In genomic region chr1:167499657-167500056, GRCh38 we compare ENCODE assay signal across 8 cellular contexts. TPM values are rescaled to one million over a fixed set of nuclear protein-coding genes. Genes with fewer than 3 reads are reported as not detected.
DNase-seq lines count a peak whose midpoint lies in the region; ATAC-seq and TF ChIP-seq lines count a peak whose summit lies in the region.

No MANE protein-coding gene starts in this region.

- H3K23ac ChIP-seq in mesenchymal stem cell (ENCODE audit: low read length in 2 of 2) = no peak overlapping the region
- no peak overlapping the region for H3K23ac ChIP-seq in trophoblast cell (ENCODE audit: low read length)

- no peak overlapping the region for H2BK12ac ChIP-seq in mesenchymal stem cell (ENCODE audit: low read length in 2 of 2)
- H2BK12ac ChIP-seq in trophoblast cell (ENCODE audit: low read length) = no peak overlapping the region

- no peaks in the 10 kb centered on the region for H3K36me3 ChIP-seq in mesenchymal stem cell (ENCODE audit: control insufficient read depth in 1 of 2, insufficient read depth in 2 of 2, low read depth in 1 of 2, low read length in 2 of 2)
- H3K36me3 ChIP-seq in trophoblast cell (ENCODE audit: control insufficient read depth in 1 of 2, insufficient read depth in 2 of 2, low read length in 2 of 2) = no peaks in the 10 kb centered on the region
- H3K36me3 ChIP-seq in PC-3 (ENCODE audit: low read depth, low read length) = no peaks in the 10 kb centered on the region

- 85% methylated on average over 2 of the region's 3 CpGs for WGBS in mesenchymal stem cell
- no CpG with 5 or more reads among the region's 3 CpGs for WGBS in trophoblast cell (ENCODE audit: extremely low coverage, insufficient coverage, insufficient read length)

- H3K79me1 ChIP-seq in mesenchymal stem cell (replicated peaks; ENCODE audit: low read length, poor library complexity, severe bottlenecking) (no peaks in the 10 kb centered on the region), trophoblast cell (ENCODE audit: low read length) (no peaks in the 10 kb centered on the region)

- no peak overlapping the region for H3K27ac ChIP-seq in mesenchymal stem cell (ENCODE audit: low read length, poor library complexity, severe bottlenecking)
- H3K27ac ChIP-seq in trophoblast cell (ENCODE audit: low read depth, low read length) = no peak overlapping the region
- no peak overlapping the region for H3K27ac ChIP-seq in PC-3 (ENCODE audit: low read length)

- H2BK5ac ChIP-seq in mesenchymal stem cell (ENCODE audit: low read depth, low read length, poor library complexity, severe bottlenecking) = no peak overlapping the region
- H2BK5ac ChIP-seq in trophoblast cell (ENCODE audit: low read depth, low read length, poor library complexity) = no peak overlapping the region

- H4K8ac ChIP-seq in mesenchymal stem cell (ENCODE audit: low read length) (no peak overlapping the region), trophoblast cell (ENCODE audit: low read depth, low read length) (no peak overlapping the region)

- no peaks in the 10 kb centered on the region for H3K27me3 Mint-ChIP-seq in activated T-cell treated with anti-CD3 and anti-CD28 coated beads, Interleukin-2, amount 50 U/mL, for 72 hours (ENCODE audit: low read depth)

- H3K4me3 ChIP-seq in mesenchymal stem cell (ENCODE audit: insufficient read depth in 1 of 2, low read depth in 1 of 2, low read length in 2 of 2) = no peak overlapping the region
- no peak overlapping the region for H3K4me3 ChIP-seq in trophoblast cell (ENCODE audit: low read depth, low read length)
- H3K4me3 ChIP-seq in PC-3 (ENCODE audit: low read length) = no peak overlapping the region

- H4K12ac ChIP-seq in trophoblast cell (ENCODE audit: low read depth, low read length) = no peak overlapping the region

- peak overlapping the region; percentile 83 for H3K27ac Mint-ChIP-seq in activated T-cell treated with anti-CD3 and anti-CD28 coated beads, Interleukin-2, amount 50 U/mL, for 72 hours

- CTCF ChIA-PET in GM10248 (lab: Yijun Ruan, JAX) = interaction anchor here (0.7 to 2.1 kb wide), 8 partner anchors 8 to 188 kb away, joined by 3 to 11 read pairs (median 4); no protein-coding TSS in a partner anchor
- CTCF ChIA-PET in PC-3 (lab: Charles Lee) = no interaction called here

- H2BK120ac ChIP-seq in mesenchymal stem cell (ENCODE audit: low read depth, low read length) (no peak overlapping the region), trophoblast cell (ENCODE audit: insufficient read depth, low read length, poor library complexity) (no peak overlapping the region)

- H3K9me3 Mint-ChIP-seq in activated T-cell treated with anti-CD3 and anti-CD28 coated beads, Interleukin-2, amount 50 U/mL, for 72 hours = no peaks in the 10 kb centered on the region

- intact Hi-C loops in PC-3 (cut with micrococcal nuclease) = no loop called here

- no peak overlapping the region for H3K4ac ChIP-seq in mesenchymal stem cell (ENCODE audit: low read depth in 1 of 2, low read length in 2 of 2)
- H3K4ac ChIP-seq in trophoblast cell (ENCODE audit: low read depth, low read length) = no peak overlapping the region

- H3K14ac ChIP-seq in mesenchymal stem cell (ENCODE audit: low read length in 2 of 2) (no peak overlapping the region), trophoblast cell (ENCODE audit: low read length) (no peak overlapping the region)

- H4K91ac ChIP-seq in mesenchymal stem cell (ENCODE audit: low read length) (no peak overlapping the region), trophoblast cell (ENCODE audit: low read depth, low read length) (no peak overlapping the region)

- H3K4me3 Mint-ChIP-seq in activated T-cell treated with anti-CD3 and anti-CD28 coated beads, Interleukin-2, amount 50 U/mL, for 72 hours = peak overlapping the region; percentile 81 to 83

- no TSS peak for BruUV-seq in PC-3 (replicated peaks; lab: Mats Ljungman, UMichigan)

- H3K18ac ChIP-seq in mesenchymal stem cell (ENCODE audit: low read depth in 1 of 2, low read length in 2 of 2) = no peak overlapping the region
- no peak overlapping the region for H3K18ac ChIP-seq in trophoblast cell (ENCODE audit: low read length)

- H3K9me2 ChIP-seq in PC-3 (replicated peaks; ENCODE audit: low read length) = no peaks in the 10 kb centered on the region

- no peaks in the 10 kb centered on the region for H4K20me1 ChIP-seq in PC-3 (ENCODE audit: low read length)

- peaks cover 67 to 83% of the 10 kb centered on the region in 2 experiments for H3K27me3 ChIP-seq in mesenchymal stem cell (ENCODE audit: control insufficient read depth in 1 of 2, insufficient read depth in 1 of 2, low read length in 2 of 2)
- H3K27me3 ChIP-seq in trophoblast cell (ENCODE audit: insufficient read depth, low read length) = no peaks in the 10 kb centered on the region
- peaks cover 94% of the 10 kb centered on the region for H3K27me3 ChIP-seq in PC-3 (ENCODE audit: low read length)

- H3F3A ChIP-seq in PC-3 (ENCODE audit: low read length, unreplicated experiment) = no peaks in the 10 kb centered on the region

- ATAC-seq in GM19438 (IDR thresholded peaks at IDR 0.05; ENCODE audit: low read depth, unreplicated experiment) (peak; percentile 93), HG03175 (IDR thresholded peaks at IDR 0.05; ENCODE audit: unreplicated experiment) (peak; percentile 98), PC-3 (no peak)
- ATAC-seq in activated T-cell treated with anti-CD3 and anti-CD28 coated beads, Interleukin-2, amount 50 U/mL, for 72 hours (replicated peaks in 1 of 2) = peak; percentile 45 to 50

- H2AFZ ChIP-seq in mesenchymal stem cell (ENCODE audit: low read depth, low read length) (no peak overlapping the region), trophoblast cell (ENCODE audit: insufficient read depth, low read length, poor library complexity) (no peak overlapping the region), PC-3 (ENCODE audit: low read length) (no peak overlapping the region)

- peaks cover 100% of the 10 kb centered on the region for H3K4me1 Mint-ChIP-seq in activated T-cell treated with anti-CD3 and anti-CD28 coated beads, Interleukin-2, amount 50 U/mL, for 72 hours (ENCODE audit: low read depth)

- H2AK5ac ChIP-seq in mesenchymal stem cell (ENCODE audit: low read length, severe bottlenecking) (no peak overlapping the region), trophoblast cell (ENCODE audit: low read length) (no peak overlapping the region)

- POLR2A ChIA-PET in GM10248 (lab: Yijun Ruan, JAX) = no interaction called here
- POLR2A ChIA-PET in PC-3 (lab: Charles Lee; ENCODE audit: unreplicated experiment) = no interaction called here

- H3K79me2 ChIP-seq in trophoblast cell (ENCODE audit: control insufficient read depth, insufficient read depth, low read length, poor library complexity) = no peaks in the 10 kb centered on the region
- no peaks in the 10 kb centered on the region for H3K79me2 ChIP-seq in PC-3 (ENCODE audit: low read length)

- no peak for TF ChIP-seq CTCF in GM10248 (IDR thresholded peaks at IDR 0.05; ENCODE audit: control extremely low read depth, extremely low read depth, low read depth, missing control alignments)
- no peak for TF ChIP-seq CTCF in PC-3 (conservative IDR thresholded peaks at IDR 0.05; ENCODE audit: low read depth, low read length)

- DNase-seq in GM10248 (ENCODE audit: extremely low spot score) (peak; percentile 79), mesenchymal stem cell (no peak), DMS79 (lab: John Stamatoyannopoulos, UW) (no peak), trophoblast cell (no peak), PC-3 (no peak)
- peak in 1 of 2 donors; percentile 42 for DNase-seq in activated T-cell treated with anti-CD3 and anti-CD28 coated beads, Interleukin-2, amount 50 U/mL, for 72 hours

- H3K4me2 ChIP-seq in mesenchymal stem cell (ENCODE audit: low read length, poor library complexity, severe bottlenecking) (no peak overlapping the region), trophoblast cell (ENCODE audit: low read length) (no peak overlapping the region), PC-3 (ENCODE audit: low read length) (no peak overlapping the region)

- no peaks in the 10 kb centered on the region for H3K9me3 ChIP-seq in mesenchymal stem cell (ENCODE audit: control insufficient read depth, low read length)
- H3K9me3 ChIP-seq in trophoblast cell (ENCODE audit: insufficient read depth, low read depth, low read length) = peaks cover 2% of the 10 kb centered on the region
- no peaks in the 10 kb centered on the region for H3K9me3 ChIP-seq in PC-3 (ENCODE audit: low read length)

- no peak overlapping the region for H3K9ac ChIP-seq in mesenchymal stem cell (ENCODE audit: low read length)
- H3K9ac ChIP-seq in trophoblast cell (ENCODE audit: low read length) = no peak overlapping the region
- no peak overlapping the region for H3K9ac ChIP-seq in PC-3 (ENCODE audit: low read length)

- peaks cover 4 to 24% of the 10 kb centered on the region in 2 donors for H3K36me3 Mint-ChIP-seq in activated T-cell treated with anti-CD3 and anti-CD28 coated beads, Interleukin-2, amount 50 U/mL, for 72 hours (ENCODE audit: insufficient read depth in 2 of 2)

- no peak overlapping the region for H2BK15ac ChIP-seq in mesenchymal stem cell (ENCODE audit: low read depth, poor library complexity, severe bottlenecking)

- H3K4me1 ChIP-seq in mesenchymal stem cell (ENCODE audit: control insufficient read depth, insufficient read depth, low read depth, low read length) = no peaks in the 10 kb centered on the region
- no peaks in the 10 kb centered on the region for H3K4me1 ChIP-seq in trophoblast cell (ENCODE audit: control insufficient read depth in 1 of 2, insufficient read depth in 2 of 2, low read length in 2 of 2)
- no peaks in the 10 kb centered on the region for H3K4me1 ChIP-seq in PC-3 (ENCODE audit: insufficient read depth, low read length)

RNA-seq across cellular contexts. Expression of gene CD247, which starts 18.7 kb away (rescaled TPM):
- 100 to 1,000 TPM; 160 to 178 TPM for total RNA-seq in activated T-cell treated with anti-CD3 and anti-CD28 coated beads, Interleukin-2, amount 50 U/mL, for 72 hours
- not detected for polyA plus RNA-seq in mesenchymal stem cell (2013, experiment 1 of 2)
- polyA plus RNA-seq in mesenchymal stem cell (2013, experiment 2 of 2) = not detected
- polyA plus RNA-seq in trophoblast cell (2013) = 0.22 TPM in 2 replicates
- total RNA-seq in PC-3 (2014; rRNA removed) = 0.17 TPM in 1 of 2 replicates, not detected in the other

RNA-seq across cellular contexts. Expression of gene CREG1, which starts 53.9 kb away (rescaled TPM):
- total RNA-seq in activated T-cell treated with anti-CD3 and anti-CD28 coated beads, Interleukin-2, amount 50 U/mL, for 72 hours = 1 to 10 TPM; 7.4 to 8.3 TPM
- polyA plus RNA-seq in mesenchymal stem cell (2013, experiment 1 of 2) = 87.5 TPM
- 90.9 TPM for polyA plus RNA-seq in mesenchymal stem cell (2013, experiment 2 of 2)
- 78.0 and 80.3 TPM in 2 replicates for polyA plus RNA-seq in trophoblast cell (2013)
- total RNA-seq in PC-3 (2014; rRNA removed) = 55.7 and 63.9 TPM in 2 replicates

Comparison
In these comparisons a context has a peak if more than half of its experiments do, and no peak if none do; other contexts are left out.
1. RNA of gene CD247, which starts 18.7 kb away (total RNA-seq): 160 to 178 TPM in activated T-cell treated with anti-CD3 and anti-CD28 coated beads, Interleukin-2, amount 50 U/mL, for 72 hours; 0.17 TPM in PC-3; every median in the first group is over 100 times any median in the second.